8 cellular contexts compared by ENCODE assay signal in genomic region chr11:57426754-57427691, GRCh38. TPM values are rescaled to one million over a fixed set of nuclear protein-coding genes. Genes with fewer than 3 reads are reported as not detected.
DNase-seq lines count a peak whose midpoint lies in the region; ATAC-seq and TF ChIP-seq lines count a peak whose summit lies in the region.

Gene SLC43A3 (minus strand): TSS chr11:57427121. CDS start chr11:57426172, 949 bp downstream.

- H3K4me1 Mint-ChIP-seq in natural killer cell treated with Interleukin-12 subunit alpha and Interleukin-12 subunit beta and Interleukin-15 and Interleukin-18, amount 100 ng/mL, for 72 hours (ENCODE audit: low read depth in 2 of 2): peaks cover 54 to 56% of the 10 kb centered on the region in 2 donors

- H2AFZ ChIP-seq in ACC112 (ENCODE audit: low read length, unreplicated experiment): peak within 1 kb of the TSS; percentile 61

- H3K27me3 Mint-ChIP-seq in natural killer cell treated with Interleukin-12 subunit alpha and Interleukin-12 subunit beta and Interleukin-15 and Interleukin-18, amount 100 ng/mL, for 72 hours: no peaks in the 10 kb centered on the region

- peak within 1 kb of the TSS; percentile 96 for H3K27ac ChIP-seq in ACC112 (ENCODE audit: low read depth, low read length)

- H3K27ac Mint-ChIP-seq in natural killer cell treated with Interleukin-12 subunit alpha and Interleukin-12 subunit beta and Interleukin-15 and Interleukin-18, amount 100 ng/mL, for 72 hours: peak within 1 kb of the TSS; percentile 90 to 94

- DNase-seq in OCI-M1 (lab: John Stamatoyannopoulos, UW): peak; percentile 91
- peak; percentile 53 for DNase-seq in activated T-helper 1 cell treated with Interleukin-2 at 50 U/mL for 16 hours (ENCODE audit: low read depth)
- DNase-seq in fibroblast of mammary gland (ENCODE audit: low read depth): peak; percentile 98
- peak; percentile 87 for DNase-seq in natural killer cell treated with Interleukin-12 subunit alpha and Interleukin-12 subunit beta and Interleukin-15 and Interleukin-18, amount 100 ng/mL, for 72 hours (ENCODE audit: low spot score)
- peak; percentile 77 for DNase-seq in stimulated activated naive CD4-positive, alpha-beta T cell treated with Interleukin-2 at 50 U/mL for 16 hours (lab: John Stamatoyannopoulos, UW)

- peaks cover 18% of the 10 kb centered on the region for H3K36me3 ChIP-seq in ACC112 (ENCODE audit: insufficient read depth, low read length)

- H3K79me2 ChIP-seq in ACC112 (ENCODE audit: control insufficient read depth, insufficient read depth, low read length, unreplicated experiment): peaks cover 41% of the 10 kb centered on the region

- no peaks in the 10 kb centered on the region for H3K27me3 ChIP-seq in ACC112 (ENCODE audit: insufficient read depth, low read length)

- H3K4me3 ChIP-seq in ACC112 (ENCODE audit: low read depth, low read length) (peak within 1 kb of the TSS; percentile 87), fibroblast of mammary gland (ENCODE audit: control insufficient read depth, low read depth, low read length) (peak within 1 kb of the TSS; percentile 49)

- peaks cover 46% of the 10 kb centered on the region for H3K4me1 ChIP-seq in ACC112 (ENCODE audit: control insufficient read depth, insufficient read depth, low read length, unreplicated experiment)

- H3K4me3 Mint-ChIP-seq in natural killer cell treated with Interleukin-12 subunit alpha and Interleukin-12 subunit beta and Interleukin-15 and Interleukin-18, amount 100 ng/mL, for 72 hours: peak within 1 kb of the TSS; percentile 96

- ATAC-seq in GM18867 (IDR thresholded peaks at IDR 0.05; ENCODE audit: unreplicated experiment): peak; percentile 67
- ATAC-seq in HG03103 (IDR thresholded peaks at IDR 0.05; ENCODE audit: low read depth, unreplicated experiment): peak; percentile 57
- ATAC-seq in natural killer cell treated with Interleukin-12 subunit alpha and Interleukin-12 subunit beta and Interleukin-15 and Interleukin-18, amount 100 ng/mL, for 72 hours: peak; percentile 79 to 80

- TF ChIP-seq CTCF in fibroblast of mammary gland (conservative IDR thresholded peaks at IDR 0.05; ENCODE audit: control insufficient read depth, insufficient read depth, low read depth, low read length): no peak

- H3K36me3 Mint-ChIP-seq in natural killer cell treated with Interleukin-12 subunit alpha and Interleukin-12 subunit beta and Interleukin-15 and Interleukin-18, amount 100 ng/mL, for 72 hours: peaks cover 21% of the 10 kb centered on the region

- H3K9me3 Mint-ChIP-seq in natural killer cell treated with Interleukin-12 subunit alpha and Interleukin-12 subunit beta and Interleukin-15 and Interleukin-18, amount 100 ng/mL, for 72 hours: no peaks in the 10 kb centered on the region

RNA-seq across cellular contexts. Expression of gene SLC43A3, which starts in this region (rescaled TPM):
- total RNA-seq in natural killer cell treated with Interleukin-12 subunit alpha and Interleukin-12 subunit beta and Interleukin-15 and Interleukin-18, amount 100 ng/mL, for 72 hours: 100 to 1,000 TPM in 1 of 2 donors, 10 to 100 TPM in 1; 86.9 to 308 TPM

Comparison
In these comparisons a context has a peak if more than half of its experiments do, and no peak if none do; other contexts are left out.
1. Peak in every context shown above with its lines: DNase-seq, ATAC-seq, H3K4me3 ChIP-seq and H3K27ac ChIP-seq.